ENCODE assay signal across 9 cellular contexts in the genomic region with DNA sequence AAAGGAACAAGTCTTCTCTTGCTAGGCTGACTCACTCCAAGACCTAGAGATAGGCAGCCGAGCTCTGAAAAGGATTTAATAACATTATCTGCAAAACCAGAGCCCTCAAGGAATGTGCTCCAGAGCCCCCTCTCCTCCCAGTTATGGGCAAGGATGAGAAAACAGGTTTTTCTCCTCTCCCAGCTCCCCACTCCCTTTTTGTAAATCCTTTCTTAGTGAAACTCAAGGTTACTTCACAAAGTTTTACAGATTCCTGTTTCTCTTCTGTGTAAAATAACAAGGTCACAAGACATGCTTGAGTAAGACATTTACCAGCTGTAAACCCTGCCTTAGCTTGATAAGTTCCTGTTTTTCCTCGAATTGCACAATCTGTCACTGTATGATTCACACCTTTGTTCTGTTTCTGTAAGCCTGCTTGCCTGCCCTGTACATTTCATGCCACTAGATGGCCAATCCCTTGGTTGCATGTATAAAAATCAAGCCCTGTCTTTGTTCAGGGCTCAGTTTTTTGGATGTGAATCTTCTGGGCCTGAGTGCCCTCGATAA.
DNase-seq lines count a peak whose midpoint lies in the region; ATAC-seq and TF ChIP-seq lines count a peak whose summit lies in the region.
"Had no signal": no experiment of that assay in that cellular context is flagged by ENCODE, and none has a peak within 500 bp of the region (broad histone marks: within the 10 kb centered on the region; RNA-seq: fewer than 3 reads in every experiment).

No MANE protein-coding gene starts in this region.

- WGBS in mesendoderm (ENCODE audit: extremely low coverage, insufficient coverage, low lambda C conversion rate), result no CpG with 5 or more reads among the region's 3 CpGs
- WGBS in lower leg skin, 2 donors, result 43 to 52% methylated on average over 3 of the region's 3 CpGs

- no peak overlapping the region for H3K4me3 Mint-ChIP-seq in CD8-positive, alpha-beta T cell

- H3K18ac ChIP-seq in mesendoderm (ENCODE audit: low read length), result no peak overlapping the region

- no peak overlapping the region for H2BK120ac ChIP-seq in mesendoderm (ENCODE audit: low read depth, low read length)

- H3K79me2 ChIP-seq in mesendoderm (ENCODE audit: control insufficient read depth, insufficient read depth, low read length), result no peaks in the 10 kb centered on the region

- CTCF ChIA-PET in CD8-positive, alpha-beta T cell (lab: Charles Lee), result no interaction called here

- intact Hi-C loops in lower leg skin (cut with DNase I; ENCODE audit: low total_unique reads), result no loop called here
- intact Hi-C loops in CD8-positive, alpha-beta T cell (cut with DNase I, micrococcal nuclease), result no loop called here

- H3K56ac ChIP-seq in mesendoderm (ENCODE audit: low read length), result no peak overlapping the region

- POLR2A ChIA-PET in CD8-positive, alpha-beta T cell (lab: Charles Lee), result no interaction called here

- peak; percentile 84 for ATAC-seq in GM18502 (IDR thresholded peaks at IDR 0.05; ENCODE audit: poor library complexity, unreplicated experiment)
- no peak for ATAC-seq in GM21526 (IDR thresholded peaks at IDR 0.05; ENCODE audit: low FRiP score, unreplicated experiment)
- no peak for ATAC-seq in CD8-positive, alpha-beta T cell

- no peak for TF ChIP-seq POLR2A in lower leg skin (IDR thresholded peaks at IDR 0.05)

- H2BK5ac ChIP-seq in mesendoderm (ENCODE audit: low read length), result no peak overlapping the region

- H3K36me3 ChIP-seq in adipocyte (ENCODE audit: control insufficient read depth, insufficient read depth, low read length, severe bottlenecking), result no peaks in the 10 kb centered on the region
- no peaks in the 10 kb centered on the region for H3K36me3 ChIP-seq in mesendoderm (ENCODE audit: control insufficient read depth, insufficient read depth, low read length)
- H3K36me3 ChIP-seq in CD8-positive, alpha-beta T cell (ENCODE audit: insufficient read depth, low read length), result no peaks in the 10 kb centered on the region

- H4K5ac ChIP-seq in mesendoderm (ENCODE audit: low read length), result no peak overlapping the region

- H3K9me3 ChIP-seq in adipocyte (ENCODE audit: control insufficient read depth, low read length), result peaks cover 4% of the 10 kb centered on the region
- peaks cover 4% of the 10 kb centered on the region for H3K9me3 ChIP-seq in CD8-positive, alpha-beta T cell (ENCODE audit: low read length)

- no peak overlapping the region for H4K8ac ChIP-seq in mesendoderm (ENCODE audit: low read depth, low read length)

- H3K9me3 Mint-ChIP-seq in CD8-positive, alpha-beta T cell, result peaks cover 21% of the 10 kb centered on the region

- no peaks in the 10 kb centered on the region for H3K36me3 Mint-ChIP-seq in CD8-positive, alpha-beta T cell

- no peaks in the 10 kb centered on the region for H3K27me3 Mint-ChIP-seq in CD8-positive, alpha-beta T cell (ENCODE audit: low read depth)

- H3K27ac Mint-ChIP-seq in CD8-positive, alpha-beta T cell, result no peak overlapping the region

- no peak overlapping the region for H2AK5ac ChIP-seq in mesendoderm (ENCODE audit: low read length)

- H3K79me1 ChIP-seq in mesendoderm (ENCODE audit: low read length), result no peaks in the 10 kb centered on the region

- no peaks in the 10 kb centered on the region for H3K4me1 Mint-ChIP-seq in CD8-positive, alpha-beta T cell (ENCODE audit: low read depth)

- DNase-seq in HS-27A (ENCODE audit: low read depth) (peak; percentile 59), adipocyte (ENCODE audit: low read depth) (peak; percentile 36), mesendoderm (peak; percentile 30), retina (no peak), lower leg skin (ENCODE audit: low spot score in 2 of 2) (no peak)
- no peak for DNase-seq in CD8-positive, alpha-beta T cell

- H3K4me2 ChIP-seq in mesendoderm (ENCODE audit: low read length), result no peak overlapping the region

- no peaks in the 10 kb centered on the region for H3K4me1 ChIP-seq in adipocyte (ENCODE audit: control insufficient read depth, insufficient read depth, low read length)
- H3K4me1 ChIP-seq in mesendoderm (ENCODE audit: control insufficient read depth, low read depth, low read length), result no peaks in the 10 kb centered on the region
- H3K4me1 ChIP-seq in CD8-positive, alpha-beta T cell (ENCODE audit: insufficient read depth, low read length), result no peaks in the 10 kb centered on the region

- no peak overlapping the region for H2BK15ac ChIP-seq in mesendoderm (replicated peaks; ENCODE audit: low read depth)

- no peak overlapping the region for H3K23ac ChIP-seq in mesendoderm (ENCODE audit: low read length)

- H3K4ac ChIP-seq in mesendoderm (ENCODE audit: low read depth, low read length), result no peak overlapping the region

- H3K9ac ChIP-seq in adipocyte (ENCODE audit: low read length) (no peak overlapping the region), mesendoderm (ENCODE audit: low read length) (no peak overlapping the region)

- H3K27me3 ChIP-seq in adipocyte (replicated peaks; ENCODE audit: control insufficient read depth, insufficient read depth, low read length), result no peaks in the 10 kb centered on the region
- no peaks in the 10 kb centered on the region for H3K27me3 ChIP-seq in mesendoderm (ENCODE audit: insufficient read depth, low read length, poor library complexity)
- H3K27me3 ChIP-seq in CD8-positive, alpha-beta T cell (ENCODE audit: insufficient read depth, low read length), result no peaks in the 10 kb centered on the region

- no peak for TF ChIP-seq CTCF in lower leg skin (IDR thresholded peaks at IDR 0.05)
- TF ChIP-seq CTCF in CD8-positive, alpha-beta T cell (IDR thresholded peaks at IDR 0.05), result no peak

- no peak overlapping the region for H3K4me3 ChIP-seq in adipocyte (ENCODE audit: low read length)
- no peak overlapping the region for H3K4me3 ChIP-seq in mesendoderm (ENCODE audit: low read length)
- H3K4me3 ChIP-seq in lower leg skin (ENCODE audit: low read depth, poor library complexity, severe bottlenecking), result no peak overlapping the region
- H3K4me3 ChIP-seq in CD8-positive, alpha-beta T cell (ENCODE audit: low read depth, low read length), result no peak overlapping the region
- H3K4me3 ChIP-seq: skin epidermis had no signal

- H3K27ac ChIP-seq in mesendoderm (ENCODE audit: low read depth, low read length), result no peak overlapping the region
- no peak overlapping the region for H3K27ac ChIP-seq in CD8-positive, alpha-beta T cell (ENCODE audit: low read depth, low read length)
- H3K27ac ChIP-seq: skin epidermis had no signal

Comparison
In these comparisons a context has a peak if more than half of its experiments do, and no peak if none do; other contexts are left out.
1. DNase-seq: peak in HS-27A (single experiment), adipocyte (single experiment) and mesendoderm (single experiment); none in retina (single experiment), lower leg skin (0 of 2) and CD8-positive, alpha-beta T cell (0 of 7).